Comparison of ENCODE assay signal across 8 cellular contexts in the genomic region with DNA sequence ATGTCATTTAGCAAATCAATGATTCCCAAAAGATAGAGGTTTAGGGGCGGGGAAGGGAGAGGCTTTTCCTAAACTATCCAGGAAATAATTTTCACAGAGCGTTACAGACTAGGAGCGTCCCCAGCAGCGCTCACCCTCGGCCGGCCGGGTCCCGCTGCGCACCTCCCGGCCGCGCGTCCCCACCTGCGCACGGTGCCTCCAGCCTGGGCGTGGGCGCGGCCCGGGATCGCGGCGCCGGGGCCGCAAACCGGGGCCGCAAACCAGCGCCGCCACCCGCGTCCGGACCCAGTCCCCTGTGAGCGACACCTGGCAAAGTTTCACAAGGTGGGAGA. TPM values are rescaled to one million over a fixed set of nuclear protein-coding genes. Genes with fewer than 3 reads are reported as not detected.
DNase-seq lines count a peak whose midpoint lies in the region; ATAC-seq and TF ChIP-seq lines count a peak whose summit lies in the region.

No MANE protein-coding gene starts in this region.

- H3K27me3 ChIP-seq in right atrium auricular region (no peaks in the 10 kb centered on the region), spleen (replicated peaks in 1 of 7) (no peaks in the 10 kb centered on the region)

- H3K4me1 ChIP-seq in right atrium auricular region (peaks cover 0 to 17% of the 10 kb centered on the region in 2 donors), spleen (peaks cover 13 to 45% (median 30%) of the 10 kb centered on the region in 6 donors)

- H3K4me3 Mint-ChIP-seq in WTC11 = peak overlapping the region; percentile 76

- TF ChIP-seq POLR2A in spleen (IDR thresholded peaks at IDR 0.05) = peak in 1 of 3 donors; percentile 4

- peaks cover 26% of the 10 kb centered on the region for H3K4me1 Mint-ChIP-seq in WTC11

- H3K9me3 ChIP-seq in right atrium auricular region (no peaks in the 10 kb centered on the region), spleen (no peaks in the 10 kb centered on the region)

- TF ChIP-seq CTCF in 22Rv1 (IDR thresholded peaks at IDR 0.05) (no peak), WTC11 (IDR thresholded peaks at IDR 0.05) (no peak), right atrium auricular region (IDR thresholded peaks at IDR 0.05) (no peak), spleen (IDR thresholded peaks at IDR 0.05 in 8 of 11, conservative IDR thresholded peaks at IDR 0.05 in 3 of 11) (no peak)

- ATAC-seq in GM18520 (IDR thresholded peaks at IDR 0.05; ENCODE audit: unreplicated experiment) (peak; percentile 0), HG03097 (IDR thresholded peaks at IDR 0.05; ENCODE audit: low FRiP score, unreplicated experiment) (peak; percentile 7), WTC11 (peak; percentile 1; the same call in 1 of the 2 replicates)

- POLR2A ChIA-PET in WTC11 (lab: Charles Lee) = interaction anchor here (0.6 to 1.1 kb wide), 3 partner anchors 84 to 174 kb away, joined by 3 to 4 read pairs (median 3); no protein-coding TSS in a partner anchor

- H3K27me3 Mint-ChIP-seq in WTC11 (ENCODE audit: low read depth) = peaks cover 33% of the 10 kb centered on the region

- no peak overlapping the region for H3K27ac Mint-ChIP-seq in WTC11

- no peaks in the 10 kb centered on the region for H3K36me3 ChIP-seq in right atrium auricular region
- no peaks in the 10 kb centered on the region for H3K36me3 ChIP-seq in spleen

- DNase-seq in WTC11 (ENCODE audit: low spot score) (no peak), right atrium auricular region (ENCODE audit: low spot score) (no peak), spleen (no peak), SIG-M5 (lab: John Stamatoyannopoulos, UW) (no peak)
- DNase-seq in activated CD4-positive, alpha-beta T cell treated with anti-CD3 and anti-CD28 coated beads, Interleukin-2, amount 50 U/mL, for 1 hour = no peak

- H3K27ac ChIP-seq in 22Rv1 = peak overlapping the region; percentile 96
- H3K27ac ChIP-seq in right atrium auricular region = peak overlapping the region; percentile 99
- peak overlapping the region; percentile 95 to 99 (median 97) for H3K27ac ChIP-seq in spleen

- CTCF ChIA-PET in WTC11 (lab: Charles Lee) = interaction anchor here (0.9 to 4.6 kb wide), 4 partner anchors 64 to 197 kb away, joined by 3 to 23 read pairs (median 6); partner anchors contain the start of gene TNFRSF11A

- H3K9me3 Mint-ChIP-seq in WTC11 = no peaks in the 10 kb centered on the region

- H3K4me3 ChIP-seq in right atrium auricular region = peak overlapping the region; percentile 80 to 86
- peak overlapping the region; percentile 55 to 94 (median 78) for H3K4me3 ChIP-seq in spleen

- intact Hi-C loops in spleen (cut with DNase I; ENCODE audit: low total_unique reads) = loop anchor here (5.0 to 10.0 kb wide), 3 partner anchors 95 to 337 kb away; partner anchors contain the start of genes PHLPP1, PIGN and RELCH

- WGBS in spleen, 5 donors = 0 to 1% (median 0%) methylated on average over 10 to 32 of the region's 32 CpGs

- no peaks in the 10 kb centered on the region for H3K36me3 Mint-ChIP-seq in WTC11

TF ChIP-seq in WTC11, 78 proteins besides CTCF, POLR2A, EP300 and RAD21:
- TF ChIP-seq HMGXB4 (CRISPR knock-in tag; IDR thresholded peaks at IDR 0.05) (no peak), CREB1 (CRISPR knock-in tag; IDR thresholded peaks at IDR 0.05) (no peak), PRRX2 (CRISPR knock-in tag; IDR thresholded peaks at IDR 0.05) (no peak), ETV6 (CRISPR knock-in tag; IDR thresholded peaks at IDR 0.05) (no peak), ZNF423 (CRISPR knock-in tag; IDR thresholded peaks at IDR 0.05) (no peak), ERG (CRISPR knock-in tag; IDR thresholded peaks at IDR 0.05) (no peak), ZNF396 (CRISPR knock-in tag; IDR thresholded peaks at IDR 0.05; ENCODE audit: borderline replicate concordance) (no peak)

RNA-seq across cellular contexts. Expression of gene ZCCHC2, which starts 0.7 kb away (rescaled TPM):
- 15.9 to 18.8 TPM (median 16.7 TPM) in 3 replicates for total RNA-seq in WTC11 (2021)
- 10 to 100 TPM; 12.9 to 16.8 TPM for total RNA-seq in right atrium auricular region
- total RNA-seq in spleen = 10 to 100 TPM; 27.5 to 55.7 (median 40.9) TPM
- polyA plus RNA-seq in spleen = 10 to 100 TPM in 1 of 3 donors, 1 to 10 TPM in 2; 4.7 to 11.1 (median 4.9) TPM
